2 cellular contexts compared by ENCODE assay signal in the genomic region with DNA sequence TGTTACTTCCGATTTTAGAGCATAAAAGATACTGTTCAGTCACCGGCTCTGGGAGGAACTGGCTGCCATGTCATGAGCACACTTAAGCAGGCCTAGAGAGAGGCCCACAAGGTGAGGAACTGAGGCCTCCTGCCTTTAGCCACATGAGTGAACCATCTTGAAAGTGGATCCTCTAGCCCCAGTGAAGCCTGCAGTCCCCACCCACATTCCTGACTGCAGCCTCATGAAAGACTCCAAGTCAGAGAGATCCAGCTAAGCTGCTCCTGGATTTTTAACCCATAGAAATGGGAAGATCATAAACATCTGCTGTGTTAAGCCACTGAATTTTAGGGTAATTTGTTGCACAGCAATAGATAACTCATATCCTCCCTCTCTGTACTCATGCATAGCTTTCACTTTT.
TF ChIP-seq lines count a peak whose summit lies in the region.

No MANE protein-coding gene starts in this region.

TF ChIP-seq in SK-N-SH, 30 proteins besides CTCF, POLR2A, EP300 and RAD21 (continued from another document):
- TF ChIP-seq ZBTB33 (IDR thresholded peaks at IDR 0.05; ENCODE audit: borderline replicate concordance, low read depth) (no peak), USF1 (IDR thresholded peaks at IDR 0.05; ENCODE audit: borderline replicate concordance, low read depth) (no peak), EZH2phosphoT487 (IDR thresholded peaks at IDR 0.05; ENCODE audit: borderline replicate concordance, low read depth) (no peak), CHD2 (IDR thresholded peaks at IDR 0.05; ENCODE audit: low read length, partially characterized antibody) (no peak), FOXM1 (IDR thresholded peaks at IDR 0.05; ENCODE audit: low read depth) (no peak), REST (IDR thresholded peaks at IDR 0.05; ENCODE audit: low read depth, low read length) (no peak), MXI1 (IDR thresholded peaks at IDR 0.05; ENCODE audit: low read depth, low read length) (no peak), RXRA (IDR thresholded peaks at IDR 0.05; ENCODE audit: borderline replicate concordance, low read depth) (no peak), JUND (IDR thresholded peaks at IDR 0.05) (no peak), TCF12 (IDR thresholded peaks at IDR 0.05) (no peak), ELF1 (IDR thresholded peaks at IDR 0.05) (no peak), TAF1 (IDR thresholded peaks at IDR 0.05; ENCODE audit: borderline replicate concordance, low read depth, low read length) (no peak), YY1 (IDR thresholded peaks at IDR 0.05; ENCODE audit: low read depth) (no peak; the same call in 1 of the 2 replicates), RFX5 (IDR thresholded peaks at IDR 0.05; ENCODE audit: low read length) (no peak), SIN3A (IDR thresholded peaks at IDR 0.05; ENCODE audit: borderline replicate concordance, low read depth, low read length) (no peak), MEF2A (IDR thresholded peaks at IDR 0.05; ENCODE audit: borderline replicate concordance, low read depth) (no peak)
- TF ChIP-seq, protein P1, sequence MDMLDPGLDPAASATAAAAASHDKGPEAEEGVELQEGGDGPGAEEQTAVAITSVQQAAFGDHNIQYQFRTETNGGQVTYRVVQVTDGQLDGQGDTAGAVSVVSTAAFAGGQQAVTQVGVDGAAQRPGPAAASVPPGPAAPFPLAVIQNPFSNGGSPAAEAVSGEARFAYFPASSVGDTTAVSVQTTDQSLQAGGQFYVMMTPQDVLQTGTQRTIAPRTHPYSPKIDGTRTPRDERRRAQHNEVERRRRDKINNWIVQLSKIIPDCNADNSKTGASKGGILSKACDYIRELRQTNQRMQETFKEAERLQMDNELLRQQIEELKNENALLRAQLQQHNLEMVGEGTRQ (IDR thresholded peaks at IDR 0.05; ENCODE audit: borderline replicate concordance, low read depth, low read length) = no peak
- TF ChIP-seq, protein P2, sequence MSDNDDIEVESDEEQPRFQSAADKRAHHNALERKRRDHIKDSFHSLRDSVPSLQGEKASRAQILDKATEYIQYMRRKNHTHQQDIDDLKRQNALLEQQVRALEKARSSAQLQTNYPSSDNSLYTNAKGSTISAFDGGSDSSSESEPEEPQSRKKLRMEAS (IDR thresholded peaks at IDR 0.05; ENCODE audit: low read depth) = no peak

TF ChIP-seq in WTC11, 78 proteins besides CTCF, POLR2A, EP300 and RAD21 (continued from another document):
- TF ChIP-seq, protein P3, sequence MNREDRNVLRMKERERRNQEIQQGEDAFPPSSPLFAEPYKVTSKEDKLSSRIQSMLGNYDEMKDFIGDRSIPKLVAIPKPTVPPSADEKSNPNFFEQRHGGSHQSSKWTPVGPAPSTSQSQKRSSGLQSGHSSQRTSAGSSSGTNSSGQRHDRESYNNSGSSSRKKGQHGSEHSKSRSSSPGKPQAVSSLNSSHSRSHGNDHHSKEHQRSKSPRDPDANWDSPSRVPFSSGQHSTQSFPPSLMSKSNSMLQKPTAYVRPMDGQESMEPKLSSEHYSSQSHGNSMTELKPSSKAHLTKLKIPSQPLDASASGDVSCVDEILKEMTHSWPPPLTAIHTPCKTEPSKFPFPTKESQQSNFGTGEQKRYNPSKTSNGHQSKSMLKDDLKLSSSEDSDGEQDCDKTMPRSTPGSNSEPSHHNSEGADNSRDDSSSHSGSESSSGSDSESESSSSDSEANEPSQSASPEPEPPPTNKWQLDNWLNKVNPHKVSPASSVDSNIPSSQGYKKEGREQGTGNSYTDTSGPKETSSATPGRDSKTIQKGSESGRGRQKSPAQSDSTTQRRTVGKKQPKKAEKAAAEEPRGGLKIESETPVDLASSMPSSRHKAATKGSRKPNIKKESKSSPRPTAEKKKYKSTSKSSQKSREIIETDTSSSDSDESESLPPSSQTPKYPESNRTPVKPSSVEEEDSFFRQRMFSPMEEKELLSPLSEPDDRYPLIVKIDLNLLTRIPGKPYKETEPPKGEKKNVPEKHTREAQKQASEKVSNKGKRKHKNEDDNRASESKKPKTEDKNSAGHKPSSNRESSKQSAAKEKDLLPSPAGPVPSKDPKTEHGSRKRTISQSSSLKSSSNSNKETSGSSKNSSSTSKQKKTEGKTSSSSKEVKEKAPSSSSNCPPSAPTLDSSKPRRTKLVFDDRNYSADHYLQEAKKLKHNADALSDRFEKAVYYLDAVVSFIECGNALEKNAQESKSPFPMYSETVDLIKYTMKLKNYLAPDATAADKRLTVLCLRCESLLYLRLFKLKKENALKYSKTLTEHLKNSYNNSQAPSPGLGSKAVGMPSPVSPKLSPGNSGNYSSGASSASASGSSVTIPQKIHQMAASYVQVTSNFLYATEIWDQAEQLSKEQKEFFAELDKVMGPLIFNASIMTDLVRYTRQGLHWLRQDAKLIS (CRISPR knock-in tag; IDR thresholded peaks at IDR 0.05; ENCODE audit: borderline replicate concordance) = no peak
- no peak for TF ChIP-seq ZNF671 (CRISPR knock-in tag; IDR thresholded peaks at IDR 0.05)
- TF ChIP-seq EMX1 (CRISPR knock-in tag; IDR thresholded peaks at IDR 0.05) = no peak
- TF ChIP-seq, protein P4, sequence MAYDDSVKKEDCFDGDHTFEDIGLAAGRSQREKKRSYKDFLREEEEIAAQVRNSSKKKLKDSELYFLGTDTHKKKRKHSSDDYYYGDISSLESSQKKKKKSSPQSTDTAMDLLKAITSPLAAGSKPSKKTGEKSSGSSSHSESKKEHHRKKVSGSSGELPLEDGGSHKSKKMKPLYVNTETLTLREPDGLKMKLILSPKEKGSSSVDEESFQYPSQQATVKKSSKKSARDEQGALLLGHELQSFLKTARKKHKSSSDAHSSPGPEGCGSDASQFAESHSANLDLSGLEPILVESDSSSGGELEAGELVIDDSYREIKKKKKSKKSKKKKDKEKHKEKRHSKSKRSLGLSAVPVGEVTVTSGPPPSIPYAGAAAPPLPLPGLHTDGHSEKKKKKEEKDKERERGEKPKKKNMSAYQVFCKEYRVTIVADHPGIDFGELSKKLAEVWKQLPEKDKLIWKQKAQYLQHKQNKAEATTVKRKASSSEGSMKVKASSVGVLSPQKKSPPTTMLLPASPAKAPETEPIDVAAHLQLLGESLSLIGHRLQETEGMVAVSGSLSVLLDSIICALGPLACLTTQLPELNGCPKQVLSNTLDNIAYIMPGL (CRISPR knock-in tag; IDR thresholded peaks at IDR 0.05) = no peak
- no peak for TF ChIP-seq SMAD4 (CRISPR knock-in tag; IDR thresholded peaks at IDR 0.05)
- no peak for TF ChIP-seq KAT7 (CRISPR knock-in tag; IDR thresholded peaks at IDR 0.05; ENCODE audit: borderline replicate concordance)
TF ChIP-seq in WTC11: peak in this region for 0.
